In genomic region chr6:22737331-22737730, GRCh38 we compare ENCODE assay signal across 9 cellular contexts.
DNase-seq lines count a peak whose midpoint lies in the region; ATAC-seq and TF ChIP-seq lines count a peak whose summit lies in the region.
"Had no signal": no experiment of that assay in that cellular context is flagged by ENCODE, and none has a peak within 500 bp of the region (broad histone marks: within the 10 kb centered on the region; RNA-seq: fewer than 3 reads in every experiment).

No MANE protein-coding gene starts in this region.

- CTCF ChIA-PET in activated CD4-positive, alpha-beta T cell treated with anti-CD3 and anti-CD28 coated beads, Interleukin-2, amount 10 ng/mL, durations not matched to agents 7 days and 5 days (lab: Charles Lee) = interaction anchor here (0.6 kb wide), 1 partner anchor 546 kb away, joined by 3 read pairs; no protein-coding TSS in a partner anchor

- TF ChIP-seq CTCF in mucosa of descending colon (IDR thresholded peaks at IDR 0.05) = no peak

- intact Hi-C loops in mucosa of descending colon (cut with DNase I, micrococcal nuclease) = no loop called here

- H3K36me3 ChIP-seq in mucosa of descending colon (ENCODE audit: low read depth) = no peaks in the 10 kb centered on the region

- no peak overlapping the region for H3K27ac Mint-ChIP-seq in stimulated activated memory B cell treated with anti-CD40 and anti-IgM and Interleukin-4, amounts not matched to agents 10 μg/mL and 1 μg/mL and 100 μg/mL, for 72 hours
- H3K27ac Mint-ChIP-seq in activated CD4-positive, alpha-beta T cell treated with anti-CD3 and anti-CD28 coated beads, Interleukin-2, amount 10 ng/mL, durations not matched to agents 7 days and 5 days = no peak overlapping the region

- no peaks in the 10 kb centered on the region for H3K36me3 Mint-ChIP-seq in stimulated activated memory B cell treated with anti-CD40 and anti-IgM and Interleukin-4, amounts not matched to agents 10 μg/mL and 1 μg/mL and 100 μg/mL, for 72 hours
- H3K36me3 Mint-ChIP-seq in activated CD4-positive, alpha-beta T cell treated with anti-CD3 and anti-CD28 coated beads, Interleukin-2, amount 10 ng/mL, durations not matched to agents 7 days and 5 days (ENCODE audit: low read depth) = no peaks in the 10 kb centered on the region

- H3K27me3 Mint-ChIP-seq in stimulated activated memory B cell treated with anti-CD40 and anti-IgM and Interleukin-4, amounts not matched to agents 10 μg/mL and 1 μg/mL and 100 μg/mL, for 72 hours = no peaks in the 10 kb centered on the region
- H3K27me3 Mint-ChIP-seq in activated CD4-positive, alpha-beta T cell treated with anti-CD3 and anti-CD28 coated beads, Interleukin-2, amount 10 ng/mL, durations not matched to agents 7 days and 5 days = no peaks in the 10 kb centered on the region

- DNase-seq in DMS53 treated with DMSO at 0.1 percent for 48 hours (lab: John Stamatoyannopoulos, UW; ENCODE audit: unreplicated experiment) (peak; percentile 11), NAMALWA (ENCODE audit: low spot score) (peak; percentile 34), ecto neural progenitor cell (ENCODE audit: low spot score) (peak; percentile 71), mucosa of descending colon (peak in 2 of 3 donors; percentile 34 to 42), NCI-H1105 treated with DMSO at 0.1 percent for 48 hours (lab: John Stamatoyannopoulos, UW) (no peak)
- DNase-seq in activated CD4-positive, alpha-beta T cell treated with anti-CD3 and anti-CD28 coated beads, Interleukin-2, amount 10 ng/mL, durations not matched to agents 7 days and 5 days = no peak

- POLR2A ChIA-PET in activated CD4-positive, alpha-beta T cell treated with anti-CD3 and anti-CD28 coated beads, Interleukin-2, amount 10 ng/mL, durations not matched to agents 7 days and 5 days (lab: Charles Lee) = no interaction called here

- H3K4me3 ChIP-seq in mucosa of descending colon = no peak overlapping the region
- H3K4me3 ChIP-seq: K562 had no signal

- H3K9me3 Mint-ChIP-seq in stimulated activated memory B cell treated with anti-CD40 and anti-IgM and Interleukin-4, amounts not matched to agents 10 μg/mL and 1 μg/mL and 100 μg/mL, for 72 hours = peaks cover 7% of the 10 kb centered on the region
- H3K9me3 Mint-ChIP-seq in activated CD4-positive, alpha-beta T cell treated with anti-CD3 and anti-CD28 coated beads, Interleukin-2, amount 10 ng/mL, durations not matched to agents 7 days and 5 days = no peaks in the 10 kb centered on the region

- H3K4me1 Mint-ChIP-seq in stimulated activated memory B cell treated with anti-CD40 and anti-IgM and Interleukin-4, amounts not matched to agents 10 μg/mL and 1 μg/mL and 100 μg/mL, for 72 hours = no peaks in the 10 kb centered on the region
- H3K4me1 Mint-ChIP-seq in activated CD4-positive, alpha-beta T cell treated with anti-CD3 and anti-CD28 coated beads, Interleukin-2, amount 10 ng/mL, durations not matched to agents 7 days and 5 days = no peaks in the 10 kb centered on the region

- H3K9me3 ChIP-seq in mucosa of descending colon = no peaks in the 10 kb centered on the region

- ATAC-seq in mucosa of descending colon = peak; percentile 28
- no peak for ATAC-seq in stimulated activated memory B cell treated with anti-CD40 and anti-IgM and Interleukin-4, amounts not matched to agents 10 μg/mL and 1 μg/mL and 100 μg/mL, for 72 hours
- no peak for ATAC-seq in GM18868 (IDR thresholded peaks at IDR 0.05; ENCODE audit: unreplicated experiment)
- ATAC-seq: K562 had no signal

- no peaks in the 10 kb centered on the region for H3K4me1 ChIP-seq in mucosa of descending colon (ENCODE audit: low read depth)

- H3K4me3 Mint-ChIP-seq in stimulated activated memory B cell treated with anti-CD40 and anti-IgM and Interleukin-4, amounts not matched to agents 10 μg/mL and 1 μg/mL and 100 μg/mL, for 72 hours = no peak overlapping the region
- H3K4me3 Mint-ChIP-seq in activated CD4-positive, alpha-beta T cell treated with anti-CD3 and anti-CD28 coated beads, Interleukin-2, amount 10 ng/mL, durations not matched to agents 7 days and 5 days = no peak overlapping the region

Comparison
In these comparisons a context has a peak if more than half of its experiments do, and no peak if none do; other contexts are left out.
1. DNase-seq: peak in DMS53 treated with DMSO at 0.1 percent for 48 hours (single experiment), NAMALWA (single experiment), ecto neural progenitor cell (single experiment) and mucosa of descending colon (2 of 3); none in NCI-H1105 treated with DMSO at 0.1 percent for 48 hours (single experiment) and activated CD4-positive, alpha-beta T cell treated with anti-CD3 and anti-CD28 coated beads, Interleukin-2, amount 10 ng/mL, durations not matched to agents 7 days and 5 days (single experiment).